In the genomic region with DNA sequence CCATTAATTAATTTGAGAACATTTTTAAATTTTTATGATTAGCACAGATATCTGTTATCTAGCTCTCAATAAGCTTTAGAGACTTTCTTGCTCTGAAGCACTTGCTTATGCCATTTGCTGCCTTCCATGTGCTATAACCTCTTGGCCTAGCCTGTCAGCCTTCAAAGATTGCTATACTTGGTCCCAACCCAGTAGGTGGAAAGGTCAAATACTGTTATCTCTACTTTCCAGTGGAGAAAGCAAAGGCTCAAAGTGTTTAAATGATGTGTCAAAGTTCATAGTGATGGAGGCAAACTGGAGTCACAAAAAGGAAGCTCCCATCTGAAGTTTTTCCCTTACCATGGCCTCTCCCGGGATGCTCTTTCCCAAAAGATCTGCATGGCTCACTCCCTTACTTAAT, we compare ENCODE assay signal across 35 cellular contexts.
DNase-seq lines count a peak whose midpoint lies in the region; ATAC-seq, FAIRE-seq and TF ChIP-seq lines count a peak whose summit lies in the region.
"Had no signal": no experiment of that assay in that cellular context is flagged by ENCODE, and none has a peak within 500 bp of the region (broad histone marks: within the 10 kb centered on the region; RNA-seq: fewer than 3 reads in every experiment).

No MANE protein-coding gene starts in this region.

- no peak overlapping the region for H2AFZ ChIP-seq in HepG2 (ENCODE audit: low read length)

- CTCF ChIA-PET in HepG2 (lab: Yijun Ruan, JAX; ENCODE audit: low intra/inter-chr PET ratio, low total read pairs), result no interaction called here

- no peak overlapping the region for H3K4me2 ChIP-seq in HepG2 (ENCODE audit: low read depth, low read length)
- H3K4me2 ChIP-seq: A549; BLaER1; BLaER1 treated with 17β-estradiol and CSF1 and Interleukin-3, amounts not matched to agents 10 nM and 100 nM had no signal

- TF ChIP-seq POLR2A in HepG2 (IDR thresholded peaks at IDR 0.05; ENCODE audit: insufficient read depth in 1 of 2, low read depth in 2 of 2, low read length in 2 of 2) (no peak), esophagus muscularis mucosa (IDR thresholded peaks at IDR 0.05; ENCODE audit: low read depth) (no peak)

- no peak for TF ChIP-seq EP300 in HepG2 (IDR thresholded peaks at IDR 0.05; ENCODE audit: low read depth in 2 of 2, low read length in 2 of 2)
- no peak for TF ChIP-seq EP300 in HepG2 (CRISPR knock-in tag; IDR thresholded peaks at IDR 0.05; ENCODE audit: borderline replicate concordance)
- no peak for TF ChIP-seq EP300 in esophagus muscularis mucosa (IDR thresholded peaks at IDR 0.05)

- H3K9me3 ChIP-seq in liver (ENCODE audit: control insufficient read depth in 4 of 4, low read length in 3 of 4) (no peaks in the 10 kb centered on the region), HepG2 (ENCODE audit: low read length) (no peaks in the 10 kb centered on the region), SK-N-MC (ENCODE audit: low read depth, low read length) (no peaks in the 10 kb centered on the region), esophagus muscularis mucosa (no peaks in the 10 kb centered on the region), small intestine (ENCODE audit: control insufficient read depth, low read depth) (no peaks in the 10 kb centered on the region)
- no peaks in the 10 kb centered on the region for H3K9me3 ChIP-seq in effector memory CD4-positive, alpha-beta T cell (ENCODE audit: control insufficient read depth, low read length)
- H3K9me3 ChIP-seq: A549; BE2C; BLaER1; BLaER1 treated with 17β-estradiol and CSF1 and Interleukin-3, amounts not matched to agents 10 nM and 100 nM; Caco-2 had no signal

- intact Hi-C loops in HepG2 (cut with micrococcal nuclease; ENCODE audit: unreplicated experiment), result no loop called here
- intact Hi-C loops in esophagus muscularis mucosa (cut with DNase I), result no loop called here

- ATAC-seq in HepG2, result no peak
- ATAC-seq: A549; CD8-positive, alpha-beta T cell had no signal

- no peaks in the 10 kb centered on the region for H3K36me3 ChIP-seq in liver (ENCODE audit: control insufficient read depth in 4 of 4, insufficient read depth in 3 of 4, low read depth in 1 of 4, low read length in 3 of 4)
- no peaks in the 10 kb centered on the region for H3K36me3 ChIP-seq in HepG2 (replicated peaks in 1 of 2; ENCODE audit: control insufficient read depth in 1 of 2, insufficient read depth in 2 of 2, low read length in 2 of 2)
- no peaks in the 10 kb centered on the region; the same call in 1 of the 2 replicates for H3K36me3 ChIP-seq in SK-N-MC (ENCODE audit: insufficient read depth, low read length)
- H3K36me3 ChIP-seq in esophagus muscularis mucosa, result no peaks in the 10 kb centered on the region
- no peaks in the 10 kb centered on the region for H3K36me3 ChIP-seq in small intestine (ENCODE audit: control insufficient read depth in 2 of 2, insufficient read depth in 2 of 2, low read length in 2 of 2)
- H3K36me3 ChIP-seq in effector memory CD4-positive, alpha-beta T cell (ENCODE audit: control insufficient read depth, insufficient read depth, low read length), result no peaks in the 10 kb centered on the region
- H3K36me3 ChIP-seq: BE2C; BLaER1; BLaER1 treated with 17β-estradiol and CSF1 and Interleukin-3, amounts not matched to agents 10 nM and 100 nM had no signal

- no TSS peak for BruUV-seq in HepG2 (replicated peaks; lab: Mats Ljungman, UMichigan)

- no peak overlapping the region for H3K4me3 ChIP-seq in liver (ENCODE audit: low read depth in 1 of 3, low read length in 3 of 3)
- no peak overlapping the region for H3K4me3 ChIP-seq in HepG2 (replicated peaks in 1 of 3; ENCODE audit: insufficient read depth in 1 of 3, low read depth in 2 of 3, low read length in 3 of 3)
- H3K4me3 ChIP-seq in SK-N-MC, result no peak overlapping the region
- H3K4me3 ChIP-seq in esophagus muscularis mucosa, result no peak overlapping the region
- H3K4me3 ChIP-seq in small intestine (ENCODE audit: low read depth in 1 of 2, low read length in 2 of 2), result no peak overlapping the region
- H3K4me3 ChIP-seq in effector memory CD4-positive, alpha-beta T cell (ENCODE audit: insufficient read depth, low read depth, low read length, poor library complexity, severe bottlenecking), result no peak overlapping the region
- H3K4me3 ChIP-seq: A549; BLaER1; BLaER1 treated with 17β-estradiol and CSF1 and Interleukin-3, amounts not matched to agents 10 nM and 100 nM had no signal

- H3K27me3 ChIP-seq in liver (ENCODE audit: control insufficient read depth in 4 of 4, insufficient read depth in 4 of 4, low read length in 3 of 4), result no peaks in the 10 kb centered on the region
- H3K27me3 ChIP-seq in HepG2 (ENCODE audit: control insufficient read depth in 1 of 2, insufficient read depth in 2 of 2, low read length in 2 of 2), result no peaks in the 10 kb centered on the region
- H3K27me3 ChIP-seq in esophagus muscularis mucosa, result no peaks in the 10 kb centered on the region
- peaks cover 0 to 3% of the 10 kb centered on the region in 2 donors for H3K27me3 ChIP-seq in small intestine (ENCODE audit: control insufficient read depth in 2 of 2, insufficient read depth in 2 of 2, low read length in 2 of 2)
- H3K27me3 ChIP-seq in effector memory CD4-positive, alpha-beta T cell (replicated peaks; ENCODE audit: control insufficient read depth, insufficient read depth, low read length, poor library complexity, severe bottlenecking), result peaks cover 3% of the 10 kb centered on the region
- H3K27me3 ChIP-seq: BE2C; BLaER1; BLaER1 treated with 17β-estradiol and CSF1 and Interleukin-3, amounts not matched to agents 10 nM and 100 nM had no signal

- POLR2A ChIA-PET in HepG2 (lab: Yijun Ruan, JAX), result no interaction called here

- H3K4me1 ChIP-seq in liver (ENCODE audit: control insufficient read depth in 4 of 4, insufficient read depth in 4 of 4, low read length in 3 of 4), result no peaks in the 10 kb centered on the region
- H3K4me1 ChIP-seq in HepG2 (ENCODE audit: insufficient read depth, low read length), result no peaks in the 10 kb centered on the region
- H3K4me1 ChIP-seq in esophagus muscularis mucosa, result no peaks in the 10 kb centered on the region
- H3K4me1 ChIP-seq in small intestine (ENCODE audit: control insufficient read depth in 2 of 2, insufficient read depth in 1 of 2, low read depth in 1 of 2, low read length in 1 of 2), result no peaks in the 10 kb centered on the region
- H3K4me1 ChIP-seq in effector memory CD4-positive, alpha-beta T cell (ENCODE audit: control insufficient read depth, insufficient read depth, low read length, poor library complexity, severe bottlenecking), result no peaks in the 10 kb centered on the region
- H3K4me1 ChIP-seq: A549, BLaER1, Caco-2 had no signal

- H3K9ac ChIP-seq in liver (ENCODE audit: low read depth in 1 of 2, low read length in 2 of 2), result no peak overlapping the region
- H3K9ac ChIP-seq in HepG2 (ENCODE audit: insufficient read depth, low read depth, low read length), result no peak overlapping the region
- H3K9ac ChIP-seq in SK-N-MC (ENCODE audit: insufficient read length), result no peak overlapping the region
- H3K9ac ChIP-seq: BLaER1; BLaER1 treated with 17β-estradiol and CSF1 and Interleukin-3, amounts not matched to agents 10 nM and 100 nM had no signal

- in situ Hi-C loops in HepG2 (cut with HindIII; ENCODE audit: extremely low pct_ligation_motif_present, low pct_unique_long_range_greater_than_20kb), result no loop called here

- H3K79me2 ChIP-seq in HepG2 (ENCODE audit: insufficient read depth, low read length), result no peaks in the 10 kb centered on the region

- no peak for DNase-seq in HepG2 (ENCODE audit: low spot score)
- no peak for DNase-seq in SK-N-MC (ENCODE audit: low read depth, low spot score)
- DNase-seq in esophagus muscularis mucosa (ENCODE audit: extremely low spot score), result peak; percentile 29
- DNase-seq in small intestine, result peak; percentile 33
- no peak for DNase-seq in nucleus accumbens (lab: John Stamatoyannopoulos, UW)
- no peak for DNase-seq in effector memory CD4-positive, alpha-beta T cell
- DNase-seq in NCI-H128 (lab: John Stamatoyannopoulos, UW; ENCODE audit: unreplicated experiment), result no peak
- DNase-seq: 8988T; ACHN; AML-193; BE2C; C1 segment of cervical spinal cord; Caco-2; Calu3; CD4-positive, alpha-beta memory T cell; CD4-positive, alpha-beta T cell; CD4-positive, CD25-positive, alpha-beta regulatory T cell; CD8-positive, alpha-beta memory T cell; CD8-positive, alpha-beta T cell; COR-L47; DMS 273 treated with DMSO at 0.1 percent for 48 hours; DMS153; DMS53; DMS79; DMS79 treated with DMSO at 0.1 percent for 48 hours; DND-41; EL had no signal

- no peak for TF ChIP-seq CTCF in liver (IDR thresholded peaks at IDR 0.05; ENCODE audit: low read depth, low read length, missing input control)
- no peak for TF ChIP-seq CTCF in HepG2 (CRISPR knock-in tag; IDR thresholded peaks at IDR 0.05)
- TF ChIP-seq CTCF in esophagus muscularis mucosa (IDR thresholded peaks at IDR 0.05), result no peak

- H3K27ac ChIP-seq in liver (ENCODE audit: low read depth in 1 of 2, low read length in 2 of 2) (no peak overlapping the region), HepG2 (ENCODE audit: extremely low read length, insufficient read depth, low read length) (no peak overlapping the region), SK-N-MC (peak overlapping the region; percentile 96), esophagus muscularis mucosa (replicated peaks in 1 of 4) (no peak overlapping the region), small intestine (ENCODE audit: low read depth in 1 of 2, low read length in 1 of 2) (no peak overlapping the region)
- no peak overlapping the region for H3K27ac ChIP-seq in effector memory CD4-positive, alpha-beta T cell (ENCODE audit: insufficient read depth, low read length, poor library complexity, severe bottlenecking)
- H3K27ac ChIP-seq: 22Rv1; A549; BLaER1; BLaER1 treated with 17β-estradiol and CSF1 and Interleukin-3, amounts not matched to agents 10 nM and 100 nM; C4-2B had no signal

- no peak for FAIRE-seq in HepG2 (lab: Jason Lieb, UNC)
- FAIRE-seq in small intestine (lab: Jason Lieb, UNC), result no peak
- FAIRE-seq: A204.1, A549, D721Med had no signal

- H4K20me1 ChIP-seq in HepG2 (ENCODE audit: insufficient read depth, low read length), result no peaks in the 10 kb centered on the region
- H4K20me1 ChIP-seq: BLaER1; BLaER1 treated with 17β-estradiol and CSF1 and Interleukin-3, amounts not matched to agents 10 nM and 100 nM had no signal

- 56% methylated on average over 1 of the region's 1 CpG for WGBS in liver
- 9% methylated on average over 1 of the region's 1 CpG for WGBS in HepG2 (ENCODE audit: low lambda C conversion rate)
- WGBS in esophagus muscularis mucosa, result 73% methylated on average over 1 of the region's 1 CpG
- 60 to 91% (median 83%) methylated on average over 1 of the region's 1 CpG for WGBS in small intestine, 3 donors

- TF ChIP-seq RAD21 in liver (IDR thresholded peaks at IDR 0.05), result no peak
- no peak for TF ChIP-seq RAD21 in HepG2 (CRISPR knock-in tag; IDR thresholded peaks at IDR 0.05)

TF ChIP-seq in liver, 16 proteins besides CTCF, POLR2A, EP300 and RAD21 (continues in another document):
- TF ChIP-seq GABPA (IDR thresholded peaks at IDR 0.05 in 1 of 2, conservative IDR thresholded peaks at IDR 0.05 in 1 of 2), result no peak
- TF ChIP-seq SP1 (IDR thresholded peaks at IDR 0.05), result no peak

TF ChIP-seq in HepG2, 621 proteins besides CTCF, POLR2A, EP300 and RAD21 (continues in another document):
- no peak for TF ChIP-seq PHB2 (IDR thresholded peaks at IDR 0.05; ENCODE audit: partially characterized antibody)
- TF ChIP-seq, protein P1, sequence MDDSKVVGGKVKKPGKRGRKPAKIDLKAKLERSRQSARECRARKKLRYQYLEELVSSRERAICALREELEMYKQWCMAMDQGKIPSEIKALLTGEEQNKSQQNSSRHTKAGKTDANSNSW (CRISPR knock-in tag; IDR thresholded peaks at IDR 0.05; ENCODE audit: borderline replicate concordance), result no peak

Comparison
In these comparisons a context has a peak if more than half of its experiments do, and no peak if none do; other contexts are left out.
1. DNase-seq: peak in esophagus muscularis mucosa (single experiment) and small intestine (single experiment); none in HepG2 (single experiment), SK-N-MC (single experiment), nucleus accumbens (0 of 56), effector memory CD4-positive, alpha-beta T cell (0 of 3) and NCI-H128 (single experiment).